In the genomic region with DNA sequence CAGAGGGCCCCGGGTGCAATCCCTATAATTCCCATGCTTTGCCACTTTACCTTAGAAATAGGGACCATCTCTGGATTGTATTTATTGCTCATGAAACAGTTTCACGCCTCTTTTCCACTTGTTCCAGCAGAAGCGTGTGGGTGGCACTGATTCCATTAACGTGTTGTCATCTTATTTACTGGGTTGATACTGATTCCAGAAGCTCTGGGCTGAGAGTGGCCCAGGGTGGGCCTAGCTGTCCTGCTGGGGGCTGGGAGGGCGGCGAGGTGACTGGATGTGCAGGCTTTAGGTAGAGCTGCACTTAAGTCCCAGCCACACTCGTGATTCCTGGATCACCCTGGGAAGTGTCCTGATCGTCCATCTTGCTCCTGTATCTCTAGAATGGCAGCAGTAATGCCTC, we compare ENCODE assay signal across 26 cellular contexts.
"Had no signal": no experiment of that assay in that cellular context is flagged by ENCODE, and none has a peak within 500 bp of the region (broad histone marks: within the 10 kb centered on the region; RNA-seq: fewer than 3 reads in every experiment).

No MANE protein-coding gene starts in this region.

- H3K36me3 ChIP-seq: heart left ventricle, left ventricle myocardium inferior, stomach, thyroid gland, transverse colon, upper lobe of right lung had no signal

- ATAC-seq: heart left ventricle; natural killer cell; sciatic nerve; stimulated activated naive B cell treated with anti-CD40 and anti-IgM and Interleukin-4, amounts not matched to agents 10 μg/mL and 1 μg/mL and 100 μg/mL, for 72 hours; stimulated activated naive CD8-positive, alpha-beta T cell treated with anti-CD3 and anti-CD28 coated beads, Interleukin-15, Interleukin-2, amounts not matched to agents 100 U/mL and 50 U/mL, for 24 hours; upper lobe of right lung had no signal

- H3K27ac Mint-ChIP-seq: mesothelial cell of epicardium; naive B cell; natural killer cell; nephron progenitor cell; progenitor cell of endocrine pancreas; stimulated activated naive B cell treated with anti-CD40 and anti-IgM and Interleukin-4, amounts not matched to agents 10 μg/mL and 1 μg/mL and 100 μg/mL, for 72 hours had no signal

- H3K4me3 ChIP-seq: heart left ventricle, left ventricle myocardium inferior, lung, skin epidermis, stomach, testis, thyroid gland, transverse colon, upper lobe of right lung had no signal

- H3K27me3 ChIP-seq: testis, thyroid gland, upper lobe of right lung had no signal

- DNase-seq: heart left ventricle; hypothalamus; islet precursor cell; left ventricle myocardium inferior; mesendoderm; naive B cell; natural killer cell; nephron progenitor cell; right cardiac atrium; stimulated activated CD4-positive, alpha-beta T cell treated with anti-CD3 and anti-CD28 coated beads, Interleukin-12 subunit alpha, Interleukin-12 subunit beta, amount 100 ng/mL, for 4 hours; stimulated activated CD4-positive, alpha-beta T cell treated with anti-CD3 and anti-CD28 coated beads, Interleukin-15, amount 100 ng/mL, for 24 hours; stimulated activated CD4-positive, alpha-beta T cell treated with anti-CD3 and anti-CD28 coated beads, Interleukin-2, amount 100 ng/mL, for 24 hours; stimulated activated CD4-positive, alpha-beta T cell treated with anti-CD3 and anti-CD28 coated beads, Interleukin-4, amount 100 ng/mL, for 1 hour; stimulated activated naive B cell treated with anti-CD40 and anti-IgM and Interleukin-4, amounts not matched to agents 10 μg/mL and 1 μg/mL and 100 μg/mL, for 72 hours; stimulated activated naive CD8-positive, alpha-beta T cell treated with anti-CD3 and anti-CD28 coated beads, Interleukin-15, Interleukin-2, amounts not matched to agents 100 U/mL and 50 U/mL, for 24 hours; stomach; testis; thyroid gland; transverse colon; upper lobe of right lung had no signal

- H3K4me1 ChIP-seq: heart left ventricle, left ventricle myocardium inferior, parathyroid adenoma, stomach, testis, thyroid gland, transverse colon, upper lobe of right lung had no signal

- H3K36me3 Mint-ChIP-seq: mesothelial cell of epicardium; naive B cell; natural killer cell; stimulated activated naive B cell treated with anti-CD40 and anti-IgM and Interleukin-4, amounts not matched to agents 10 μg/mL and 1 μg/mL and 100 μg/mL, for 72 hours had no signal

- H3K9ac ChIP-seq: parathyroid adenoma had no signal

- H3K4me3 Mint-ChIP-seq: mesothelial cell of epicardium; naive B cell; natural killer cell; nephron progenitor cell; stimulated activated naive B cell treated with anti-CD40 and anti-IgM and Interleukin-4, amounts not matched to agents 10 μg/mL and 1 μg/mL and 100 μg/mL, for 72 hours had no signal

- H3K27ac ChIP-seq: heart left ventricle, left ventricle myocardium inferior, parathyroid adenoma, skin epidermis, stomach, testis, thyroid gland, transverse colon, upper lobe of right lung had no signal

- H3K9me3 Mint-ChIP-seq: mesothelial cell of epicardium; naive B cell; natural killer cell; nephron progenitor cell; stimulated activated naive B cell treated with anti-CD40 and anti-IgM and Interleukin-4, amounts not matched to agents 10 μg/mL and 1 μg/mL and 100 μg/mL, for 72 hours had no signal

- H3K9me3 ChIP-seq: heart left ventricle, left ventricle myocardium inferior, stomach, testis, thyroid gland, transverse colon, upper lobe of right lung had no signal

- H3K4me1 Mint-ChIP-seq: mesothelial cell of epicardium; naive B cell; natural killer cell; nephron progenitor cell; stimulated activated naive B cell treated with anti-CD40 and anti-IgM and Interleukin-4, amounts not matched to agents 10 μg/mL and 1 μg/mL and 100 μg/mL, for 72 hours had no signal
